In genomic region chr2:60070166-60070565, GRCh38 we compare ENCODE assay signal across 22 cellular contexts.
"Had no signal": no experiment of that assay in that cellular context is flagged by ENCODE, and none has a peak within 500 bp of the region (broad histone marks: within the 10 kb centered on the region; RNA-seq: fewer than 3 reads in every experiment).

No MANE protein-coding gene starts in this region.

- H3K4me1 Mint-ChIP-seq: activated CD4-positive, alpha-beta T cell treated with anti-CD3 and anti-CD28 coated beads, Interleukin-2, amount 10 ng/mL, durations not matched to agents 24 days and 14 days had no signal

- H3K27ac Mint-ChIP-seq: activated CD4-positive, alpha-beta T cell treated with anti-CD3 and anti-CD28 coated beads, Interleukin-2, amount 10 ng/mL, durations not matched to agents 24 days and 14 days; activated CD8-positive, alpha-beta T cell treated with anti-CD3 and anti-CD28 coated beads for 36 hours; activated naive CD4-positive, alpha-beta T cell treated with anti-CD3 and anti-CD28 coated beads for 36 hours; activated T-cell treated with anti-CD3 and anti-CD28 coated beads, Interleukin-2, amount 50 U/mL, for 24 hours; activated T-helper 2 cell treated with anti-CD3 and anti-CD28 coated beads, Interferon-gamma antibody, Interleukin-2, Interleukin-4, amounts not matched to agents 10 μg/mL and 5 μg/mL and 100 μg/mL, durations not matched to agents 14 hours and 24 hours and 36 hours; mesothelial cell of epicardium; nephron; type B pancreatic cell had no signal

- H3K27me3 Mint-ChIP-seq: activated CD4-positive, alpha-beta T cell treated with anti-CD3 and anti-CD28 coated beads, Interleukin-2, amount 10 ng/mL, durations not matched to agents 24 days and 14 days; activated CD8-positive, alpha-beta T cell treated with anti-CD3 and anti-CD28 coated beads for 36 hours; activated T-cell treated with anti-CD3 and anti-CD28 coated beads, Interleukin-2, amount 50 U/mL, for 24 hours had no signal

- H3K9me3 ChIP-seq: colonic mucosa, left lung, psoas muscle, right lobe of liver, stomach, testis had no signal

- H3K27me3 ChIP-seq: brain microvascular endothelial cell, colonic mucosa, left lung, right lobe of liver, stomach, testis had no signal

- H3K9me3 Mint-ChIP-seq: activated CD4-positive, alpha-beta T cell treated with anti-CD3 and anti-CD28 coated beads, Interleukin-2, amount 10 ng/mL, durations not matched to agents 24 days and 14 days; activated CD8-positive, alpha-beta T cell treated with anti-CD3 and anti-CD28 coated beads for 36 hours; activated naive CD4-positive, alpha-beta T cell treated with anti-CD3 and anti-CD28 coated beads for 36 hours; activated T-cell treated with anti-CD3 and anti-CD28 coated beads, Interleukin-2, amount 50 U/mL, for 24 hours; activated T-helper 2 cell treated with anti-CD3 and anti-CD28 coated beads, Interferon-gamma antibody, Interleukin-2, Interleukin-4, amounts not matched to agents 10 μg/mL and 5 μg/mL and 100 μg/mL, durations not matched to agents 14 hours and 24 hours and 36 hours; mesothelial cell of epicardium; nephron; type B pancreatic cell had no signal

- H3K4me3 Mint-ChIP-seq: activated CD4-positive, alpha-beta T cell treated with anti-CD3 and anti-CD28 coated beads, Interleukin-2, amount 10 ng/mL, durations not matched to agents 24 days and 14 days; activated CD8-positive, alpha-beta T cell treated with anti-CD3 and anti-CD28 coated beads for 36 hours; activated naive CD4-positive, alpha-beta T cell treated with anti-CD3 and anti-CD28 coated beads for 36 hours; activated T-cell treated with anti-CD3 and anti-CD28 coated beads, Interleukin-2, amount 50 U/mL, for 24 hours; mesothelial cell of epicardium; nephron; type B pancreatic cell had no signal

- H3K27ac ChIP-seq: brain microvascular endothelial cell, colonic mucosa, left lung, psoas muscle, right lobe of liver, stomach, testis had no signal

- DNase-seq: activated CD4-positive, alpha-beta T cell treated with anti-CD3 and anti-CD28 coated beads, Interleukin-2, amount 10 ng/mL, durations not matched to agents 24 days and 14 days; activated CD8-positive, alpha-beta T cell treated with anti-CD3 and anti-CD28 coated beads for 36 hours; activated naive CD4-positive, alpha-beta T cell treated with anti-CD3 and anti-CD28 coated beads for 36 hours; activated T-cell treated with anti-CD3 and anti-CD28 coated beads, Interleukin-2, amount 50 U/mL, for 24 hours; brain microvascular endothelial cell; central memory CD4-positive, alpha-beta T cell; colonic mucosa; erythroblast; foreskin melanocyte; glutamatergic neuron; left lung; psoas muscle; right lobe of liver; small intestine; stimulated activated CD4-positive, alpha-beta T cell treated with anti-CD3 and anti-CD28 coated beads, Interleukin-4, amount 100 ng/mL, for 1 hour; stomach; T1000; testis had no signal

- H3K4me3 ChIP-seq: colonic mucosa, left lung, psoas muscle, right lobe of liver, stomach, testis had no signal

- H3K4me1 ChIP-seq: colonic mucosa, left lung, psoas muscle, right lobe of liver, testis had no signal

- H3K36me3 Mint-ChIP-seq: mesothelial cell of epicardium, type B pancreatic cell had no signal

- H3K36me3 ChIP-seq: brain microvascular endothelial cell, colonic mucosa, left lung, right lobe of liver, stomach had no signal

- ATAC-seq: activated CD8-positive, alpha-beta T cell treated with anti-CD3 and anti-CD28 coated beads for 36 hours; left lung; psoas muscle; right lobe of liver had no signal
